In genomic region chr15:63274427-63274826, GRCh38 we compare ENCODE assay signal across 14 cellular contexts. TPM values are rescaled to one million over a fixed set of nuclear protein-coding genes. Genes with fewer than 3 reads are reported as not detected.
A peak's percentile ranks its signal among the peaks of the same experiment; 100 is the strongest.
DNase-seq lines count a peak whose midpoint lies in the region; ATAC-seq and TF ChIP-seq lines count a peak whose summit lies in the region.
"Had no signal": no experiment of that assay in that cellular context is flagged by ENCODE, and none has a peak within 500 bp of the region (broad histone marks: within the 10 kb centered on the region; RNA-seq: fewer than 3 reads in every experiment).

No MANE protein-coding gene starts in this region.

- H3K36me3 ChIP-seq in naive thymus-derived CD4-positive, alpha-beta T cell (ENCODE audit: control insufficient read depth in 2 of 3, insufficient read depth in 3 of 3, low read length in 3 of 3) = peaks cover 0 to 4% (median 0%) of the 10 kb centered on the region in 3 experiments
- H3K36me3 ChIP-seq: ovary, transverse colon had no signal

- H4K8ac ChIP-seq in H9 (replicated peaks; ENCODE audit: insufficient read length, low read depth, low read length) = no peak overlapping the region

- H4K5ac ChIP-seq in H9 (ENCODE audit: insufficient read length, low read depth, low read length) = no peak overlapping the region

- no CpG with 5 or more reads among the region's 3 CpGs for WGBS in H9 (ENCODE audit: extremely low coverage, insufficient read length, low lambda C conversion rate)

- TF ChIP-seq CTCF in H9 (conservative IDR thresholded peaks at IDR 0.05) = no peak

- H3K56ac ChIP-seq in H9 (ENCODE audit: insufficient read length, low read depth, low read length) = no peak overlapping the region

- no peak overlapping the region for H2AK5ac ChIP-seq in H9 (ENCODE audit: insufficient read length, low read length)

- H3K14ac ChIP-seq in H9 (ENCODE audit: insufficient read depth, low read length) = no peak overlapping the region

- H3K79me1 ChIP-seq in H9 (ENCODE audit: insufficient read depth, low read depth, low read length, poor library complexity, severe bottlenecking) = no peaks in the 10 kb centered on the region

- ATAC-seq in naive thymus-derived CD4-positive, alpha-beta T cell = no peak

- POLR2A ChIA-PET in naive thymus-derived CD4-positive, alpha-beta T cell (lab: Charles Lee) = interaction anchor here (0.6 to 5.7 kb wide), 7 partner anchors 12 to 175 kb away, joined by 3 to 52 read pairs (median 4); partner anchors contain the start of gene RPS27L

- no peaks in the 10 kb centered on the region for H3K9me3 ChIP-seq in H9 (ENCODE audit: control insufficient read depth, low read depth, low read length)
- no peaks in the 10 kb centered on the region for H3K9me3 ChIP-seq in naive thymus-derived CD4-positive, alpha-beta T cell (ENCODE audit: control insufficient read depth in 2 of 3, low read length in 3 of 3)
- H3K9me3 ChIP-seq: ovary, transverse colon had no signal

- no peak overlapping the region for H3T11ph ChIP-seq in H9 (ENCODE audit: low read length)

- H2BK15ac ChIP-seq in H9 (ENCODE audit: low read depth, low read length) = no peak overlapping the region

- no peaks in the 10 kb centered on the region for H4K20me1 ChIP-seq in H9 (ENCODE audit: control insufficient read depth, insufficient read depth, insufficient read length)

- CTCF ChIA-PET in naive thymus-derived CD4-positive, alpha-beta T cell (lab: Charles Lee) = interaction anchor here (0.6 to 2.4 kb wide), 4 partner anchors 30 to 117 kb away, joined by 3 to 8 read pairs (median 3); partner anchors contain the start of gene RPS27L

- H3K23ac ChIP-seq in H9 (ENCODE audit: insufficient read length, low read depth, low read length) = no peak overlapping the region

- H3K27ac Mint-ChIP-seq in T-helper 2 cell treated with Interferon-gamma antibody and Interleukin-4, amounts not matched to agents 5 μg/mL and 100 μg/mL, for 36 hours = peak overlapping the region; percentile 56
- peak overlapping the region in 1 of 3 experiments; percentile 40; a peak in 1 of 7 replicates for H3K27ac Mint-ChIP-seq in H9
- H3K27ac Mint-ChIP-seq in activated naive CD8-positive, alpha-beta T cell = peak overlapping the region; percentile 1
- H3K27ac Mint-ChIP-seq in naive thymus-derived CD4-positive, alpha-beta T cell = peak overlapping the region; percentile 21 to 91 (median 73)

- H4K91ac ChIP-seq in H9 (ENCODE audit: insufficient read length, low read depth, low read length) = no peak overlapping the region

- peak overlapping the region; percentile 44 for H3K4me3 Mint-ChIP-seq in T-helper 2 cell treated with Interferon-gamma antibody and Interleukin-4, amounts not matched to agents 5 μg/mL and 100 μg/mL, for 36 hours
- H3K4me3 Mint-ChIP-seq in H9 = no peak overlapping the region; a peak in 1 of 5 replicates
- peak overlapping the region; percentile 24 for H3K4me3 Mint-ChIP-seq in activated naive CD8-positive, alpha-beta T cell
- H3K4me3 Mint-ChIP-seq in naive thymus-derived CD4-positive, alpha-beta T cell = peak overlapping the region in 7 of 10 donors; percentile 5 to 45 (median 30)

- no peaks in the 10 kb centered on the region for H3K9me3 Mint-ChIP-seq in T-helper 2 cell treated with Interferon-gamma antibody and Interleukin-4, amounts not matched to agents 5 μg/mL and 100 μg/mL, for 36 hours
- peaks cover 13% of the 10 kb centered on the region in 2 experiments for H3K9me3 Mint-ChIP-seq in H9
- H3K9me3 Mint-ChIP-seq in activated naive CD8-positive, alpha-beta T cell (ENCODE audit: low read depth) = no peaks in the 10 kb centered on the region
- peaks cover 0 to 1% (median 0%) of the 10 kb centered on the region in 11 donors for H3K9me3 Mint-ChIP-seq in naive thymus-derived CD4-positive, alpha-beta T cell

- H2BK12ac ChIP-seq in H9 (ENCODE audit: insufficient read length, low read depth, low read length) = no peak overlapping the region

- H3K27ac ChIP-seq in H9 (ENCODE audit: insufficient read length, low read depth, low read length) = no peak overlapping the region
- H3K27ac ChIP-seq in naive thymus-derived CD4-positive, alpha-beta T cell (ENCODE audit: low read depth, low read length) = no peak overlapping the region
- H3K27ac ChIP-seq: ovary, transverse colon had no signal

- no peaks in the 10 kb centered on the region for H3K27me3 Mint-ChIP-seq in T-helper 2 cell treated with Interferon-gamma antibody and Interleukin-4, amounts not matched to agents 5 μg/mL and 100 μg/mL, for 36 hours (ENCODE audit: low read depth)
- H3K27me3 Mint-ChIP-seq in H9 (ENCODE audit: low read depth) = peaks cover 6% of the 10 kb centered on the region
- no peaks in the 10 kb centered on the region for H3K27me3 Mint-ChIP-seq in activated naive CD8-positive, alpha-beta T cell
- no peaks in the 10 kb centered on the region for H3K27me3 Mint-ChIP-seq in naive thymus-derived CD4-positive, alpha-beta T cell

- intact Hi-C loops in naive thymus-derived CD4-positive, alpha-beta T cell (cut with micrococcal nuclease) = loop anchor here in 1 of 2 donors (1.0 to 10.0 kb wide), 2 partner anchors 8 to 1910 kb away; partner anchors contain the start of gene CLPX

- no peak for DNase-seq in T-helper 2 cell treated with Interferon-gamma antibody and Interleukin-4, amounts not matched to agents 5 μg/mL and 100 μg/mL, for 36 hours (ENCODE audit: low spot score)
- no peak for DNase-seq in T-helper 2 cell
- DNase-seq in H9 = peak; percentile 64
- DNase-seq in naive thymus-derived CD4-positive, alpha-beta T cell = peak in 3 of 9 donors; percentile 8 to 19 (median 9)
- DNase-seq in AG08395 (ENCODE audit: low spot score) = no peak
- DNase-seq in NCI-H2196 treated with DMSO at 0.1 percent for 48 hours (lab: John Stamatoyannopoulos, UW; ENCODE audit: unreplicated experiment) = no peak
- no peak for DNase-seq in SHP77 (lab: John Stamatoyannopoulos, UW)
- DNase-seq: amygdala; cortex of kidney; NCI-H2029; ovary; stimulated activated CD4-positive, alpha-beta T cell treated with anti-CD3 and anti-CD28 coated beads, Interleukin-12 subunit alpha, Interleukin-12 subunit beta, amount 100 ng/mL, for 4 hours; transverse colon had no signal

- no peak overlapping the region for H2BK5ac ChIP-seq in H9 (ENCODE audit: insufficient read length, low read length)

- no peaks in the 10 kb centered on the region for H3K79me2 ChIP-seq in H9 (ENCODE audit: insufficient read depth, low read length)

- no peak overlapping the region for H3K9ac ChIP-seq in H9 (ENCODE audit: extremely low read depth, insufficient read length, low read length)

- no peak overlapping the region for H3K4ac ChIP-seq in H9 (ENCODE audit: low read depth, low read length)

- no peak overlapping the region for H2AFZ ChIP-seq in H9 (ENCODE audit: low read length)

- peaks cover 34% of the 10 kb centered on the region for H3K4me1 Mint-ChIP-seq in T-helper 2 cell treated with Interferon-gamma antibody and Interleukin-4, amounts not matched to agents 5 μg/mL and 100 μg/mL, for 36 hours (ENCODE audit: low read depth)
- H3K4me1 Mint-ChIP-seq in H9 = peaks cover 23% of the 10 kb centered on the region in 2 experiments
- H3K4me1 Mint-ChIP-seq in activated naive CD8-positive, alpha-beta T cell (ENCODE audit: low read depth) = peaks cover 38% of the 10 kb centered on the region
- peaks cover 20 to 47% (median 42%) of the 10 kb centered on the region in 7 donors for H3K4me1 Mint-ChIP-seq in naive thymus-derived CD4-positive, alpha-beta T cell

- peaks cover 13% of the 10 kb centered on the region for H3K23me2 ChIP-seq in H9 (ENCODE audit: insufficient read length, low read depth, low read length, poor library complexity, severe bottlenecking)

- H3K36me3 Mint-ChIP-seq in T-helper 2 cell treated with Interferon-gamma antibody and Interleukin-4, amounts not matched to agents 5 μg/mL and 100 μg/mL, for 36 hours (ENCODE audit: low read depth) = peaks cover 17% of the 10 kb centered on the region
- H3K36me3 Mint-ChIP-seq in H9 (ENCODE audit: insufficient read depth in 1 of 3, low read depth in 3 of 3) = peaks cover 9 to 15% (median 10%) of the 10 kb centered on the region in 3 experiments
- peaks cover 9% of the 10 kb centered on the region for H3K36me3 Mint-ChIP-seq in activated naive CD8-positive, alpha-beta T cell
- H3K36me3 Mint-ChIP-seq in naive thymus-derived CD4-positive, alpha-beta T cell = peaks cover 0 to 18% (median 3%) of the 10 kb centered on the region in 5 donors

- H3K27me3 ChIP-seq in H9 (ENCODE audit: insufficient read depth, low read length) = no peaks in the 10 kb centered on the region
- no peaks in the 10 kb centered on the region for H3K27me3 ChIP-seq in naive thymus-derived CD4-positive, alpha-beta T cell (ENCODE audit: control insufficient read depth in 2 of 2, insufficient read depth in 2 of 2, low read length in 2 of 2)
- H3K27me3 ChIP-seq: ovary, transverse colon had no signal

- H3K4me3 ChIP-seq in naive thymus-derived CD4-positive, alpha-beta T cell (ENCODE audit: low read length) = no peak overlapping the region
- H3K4me3 ChIP-seq: ovary, transverse colon had no signal

- H2BK120ac ChIP-seq in H9 (ENCODE audit: low read depth, low read length, poor library complexity, severe bottlenecking) = no peak overlapping the region

- no peak overlapping the region for H3K18ac ChIP-seq in H9 (ENCODE audit: insufficient read length, low read depth, low read length)

- peaks cover 2% of the 10 kb centered on the region; the same call in 1 of the 2 replicates for H3K4me1 ChIP-seq in H9 (ENCODE audit: insufficient read depth, low read length)
- peaks cover 10 to 21% of the 10 kb centered on the region in 2 donors for H3K4me1 ChIP-seq in naive thymus-derived CD4-positive, alpha-beta T cell (ENCODE audit: control insufficient read depth in 2 of 2, insufficient read depth in 2 of 2, low read length in 2 of 2)

- H3K4me2 ChIP-seq in H9 (ENCODE audit: insufficient read depth, insufficient read length, low read length) = no peak overlapping the region

- H2BK20ac ChIP-seq in H9 (ENCODE audit: low read depth, low read length, poor library complexity, severe bottlenecking) = no peak overlapping the region

RNA-seq across cellular contexts. Expression of gene APH1B, which starts 3.0 kb away (rescaled TPM):
- 20.9 and 22.9 TPM in 2 replicates for total RNA-seq in H9 (2021)
- 10 to 100 TPM in 4 of 5 experiments, 1 to 10 TPM in 1; 9.9 to 29.9 (median 17.6) TPM for total RNA-seq in naive thymus-derived CD4-positive, alpha-beta T cell
- 10 to 100 TPM; 10.9 to 11.4 TPM for polyA plus RNA-seq in naive thymus-derived CD4-positive, alpha-beta T cell

Comparison
In these comparisons a context has a peak if more than half of its experiments do, and no peak if none do; other contexts are left out.
1. H3K4me3 Mint-ChIP-seq: peak in T-helper 2 cell treated with Interferon-gamma antibody and Interleukin-4, amounts not matched to agents 5 μg/mL and 100 μg/mL, for 36 hours (single experiment), activated naive CD8-positive, alpha-beta T cell (single experiment) and naive thymus-derived CD4-positive, alpha-beta T cell (7 of 10); none in H9 (0 of 2).